In genomic region chr11:77118086-77118485, GRCh38 we compare ENCODE assay signal across 10 cellular contexts. TPM values are rescaled to one million over a fixed set of nuclear protein-coding genes. Genes with fewer than 3 reads are reported as not detected.
"Had no signal": no experiment of that assay in that cellular context is flagged by ENCODE, and none has a peak within 500 bp of the region (broad histone marks: within the 10 kb centered on the region; RNA-seq: fewer than 3 reads in every experiment).

No MANE protein-coding gene starts in this region.

- H3K4me1 ChIP-seq: HAP-1 had no signal

- H3K27ac ChIP-seq: GM23248, HL-60 had no signal

- H3K36me3 ChIP-seq: HAP-1 had no signal

- ATAC-seq: HCT116, HepG2 had no signal

- FAIRE-seq: HepG2 had no signal

- H3K9ac ChIP-seq: GM23248 had no signal

- H3K9me3 ChIP-seq: HAP-1 had no signal

- DNase-seq: GM23248, GOT3, H7, HFFc6 had no signal

- H3K4me3 ChIP-seq: GM23248, HAP-1 had no signal

RNA-seq across cellular contexts. Expression of gene MYO7A, which starts 10.0 kb away (rescaled TPM):
- total RNA-seq: GM23248 had no signal
- polyA plus RNA-seq: GM23248, IgD-negative memory B cell had no signal

RNA-seq across cellular contexts. Expression of gene OMP, which starts 15.4 kb away (rescaled TPM):
- total RNA-seq: GM23248, H4, H7, HepG2 had no signal
- polyA plus RNA-seq: GM23248, HepG2, IgD-negative memory B cell had no signal
